ENCODE assay signal across 8 cellular contexts in the genomic region with DNA sequence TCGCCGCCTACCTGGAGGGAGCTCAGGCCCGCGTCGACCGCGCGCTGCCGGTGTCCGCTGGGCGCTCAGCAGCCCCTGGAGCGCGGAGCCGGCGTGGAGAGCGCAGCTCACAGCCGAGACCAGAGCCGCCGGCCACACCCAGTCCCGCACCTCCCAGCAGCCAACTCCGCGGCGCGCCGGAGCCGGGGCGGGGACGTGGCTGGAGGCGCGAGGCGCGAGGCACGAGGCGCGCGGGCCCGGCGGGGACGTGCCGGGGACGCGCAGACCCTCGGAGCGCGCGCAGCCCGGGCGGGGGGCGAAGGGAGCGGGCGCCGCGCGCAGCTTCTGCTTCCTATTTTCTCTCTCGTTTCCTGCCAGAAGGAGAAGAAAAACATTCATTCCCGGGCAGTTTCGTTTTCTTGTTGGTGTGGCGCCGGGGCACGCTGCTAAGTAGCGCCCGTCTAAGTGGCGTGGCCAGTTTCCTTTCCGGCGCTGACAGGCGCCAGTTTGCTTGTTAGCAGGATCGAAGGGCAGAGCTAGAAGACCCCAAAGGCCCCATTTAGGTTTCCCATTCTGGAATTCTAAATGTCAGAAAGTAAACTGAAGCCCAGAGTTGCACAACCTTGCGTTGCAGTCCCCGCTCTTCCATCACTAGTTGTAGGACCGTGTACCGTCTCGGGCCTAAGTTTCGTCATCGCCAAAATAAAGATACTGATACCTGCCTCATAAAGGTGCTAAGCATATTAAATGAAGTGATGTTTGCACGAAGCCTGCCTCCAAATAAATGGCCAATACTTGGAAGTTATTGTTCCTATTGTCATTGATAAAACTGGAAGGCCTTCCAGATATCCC. TPM values are rescaled to one million over a fixed set of nuclear protein-coding genes. Genes with fewer than 3 reads are reported as not detected.
DNase-seq lines count a peak whose midpoint lies in the region; ATAC-seq and TF ChIP-seq lines count a peak whose summit lies in the region.

A gene (minus strand): TSS at position 136 of the 831 bp plus-strand sequence. CDS start 25,270 bp downstream, outside the sequence.

- intact Hi-C loops in adrenal gland (cut with DNase I) = no loop called here
- intact Hi-C loops in ovary (cut with DNase I) = loop anchor here in 1 of 4 donors (10.0 kb wide), 1 partner anchor 303 kb away; no protein-coding TSS in a partner anchor
- intact Hi-C loops in aorta (cut with DNase I) = loop anchor here (5.0 kb wide), 2 partner anchors 106 to 111 kb away; a partner anchor contains a TSS

- DNase-seq in MM.1S (peak; percentile 79), SJCRH30 (peak; percentile 82 to 83), adrenal gland (peak; percentile 66 to 82 (median 72)), cardiac muscle cell (ENCODE audit: low read depth in 1 of 2, low spot score in 1 of 2) (peak; percentile 91 to 93), ovary (peak; percentile 60 to 83 (median 73)), aorta (peak; percentile 91 to 94)

- H3K36me3 ChIP-seq in HEK293 (ENCODE audit: control insufficient read depth in 2 of 2, insufficient read depth in 1 of 2, low read length in 2 of 2) = no peaks in the 10 kb centered on the region
- no peaks in the 10 kb centered on the region for H3K36me3 ChIP-seq in MM.1S (replicated peaks; ENCODE audit: insufficient read depth, low read length)
- H3K36me3 ChIP-seq in SJCRH30 = no peaks in the 10 kb centered on the region
- no peaks in the 10 kb centered on the region for H3K36me3 ChIP-seq in adrenal gland (replicated peaks in 1 of 2)
- no peaks in the 10 kb centered on the region for H3K36me3 ChIP-seq in cardiac muscle cell
- no peaks in the 10 kb centered on the region for H3K36me3 ChIP-seq in ovary
- no peaks in the 10 kb centered on the region for H3K36me3 ChIP-seq in aorta (ENCODE audit: control insufficient read depth in 1 of 2, insufficient read depth in 2 of 2, low read length in 1 of 2)

- H3K4me2 ChIP-seq in MM.1S (ENCODE audit: low read depth, low read length) = peak within 1 kb of the TSS; percentile 93

- no peaks in the 10 kb centered on the region for H3F3A ChIP-seq in MM.1S (ENCODE audit: insufficient read depth, low read length)

- TF ChIP-seq EP300 in ovary (IDR thresholded peaks at IDR 0.05) = no peak

- peak within 1 kb of the TSS; percentile 14; the same call in 1 of the 2 replicates for H3K9ac ChIP-seq in MM.1S (ENCODE audit: low read length)

- H3K9me2 ChIP-seq in MM.1S (replicated peaks; ENCODE audit: insufficient read depth, low read length) = no peaks in the 10 kb centered on the region

- peaks cover 16% of the 10 kb centered on the region; the same call in 1 of the 2 replicates for H3K27me3 ChIP-seq in MM.1S (replicated peaks; ENCODE audit: insufficient read depth, low read length)
- H3K27me3 ChIP-seq in SJCRH30 = no peaks in the 10 kb centered on the region
- no peaks in the 10 kb centered on the region for H3K27me3 ChIP-seq in adrenal gland
- no peaks in the 10 kb centered on the region for H3K27me3 ChIP-seq in cardiac muscle cell
- no peaks in the 10 kb centered on the region for H3K27me3 ChIP-seq in ovary
- no peaks in the 10 kb centered on the region for H3K27me3 ChIP-seq in aorta (ENCODE audit: control insufficient read depth in 1 of 2, insufficient read depth in 2 of 2, low read length in 1 of 2)

- H3K27ac ChIP-seq in HEK293 (ENCODE audit: extremely low read depth, low read depth, low read length) (peak within 1 kb of the TSS; percentile 69), MM.1S (ENCODE audit: low read length) (no peak within 1 kb of the TSS), SJCRH30 (peak within 1 kb of the TSS; percentile 49), adrenal gland (peak within 1 kb of the TSS in 4 of 5 donors; percentile 81 to 97 (median 84)), cardiac muscle cell (peak within 1 kb of the TSS; percentile 90), ovary (peak within 1 kb of the TSS; percentile 74 to 90), aorta (ENCODE audit: low read depth in 1 of 2, low read length in 2 of 2) (peak within 1 kb of the TSS; percentile 74 to 97)

- H3K79me2 ChIP-seq in MM.1S (ENCODE audit: low read length) = no peaks in the 10 kb centered on the region

- TF ChIP-seq POLR2A in adrenal gland (IDR thresholded peaks at IDR 0.05) = peak in 1 of 2 donors; percentile 57
- peak; percentile 16 for TF ChIP-seq POLR2A in ovary (IDR thresholded peaks at IDR 0.05)

- peak within 1 kb of the TSS; percentile 75 for H2AFZ ChIP-seq in MM.1S (ENCODE audit: low read length)

- WGBS in adrenal gland, 4 donors = 1 to 3% (median 2%) methylated on average over 21 to 75 of the region's 75 CpGs
- WGBS in ovary, 3 donors = 1 to 2% (median 1%) methylated on average over 30 to 75 of the region's 75 CpGs
- WGBS in aorta, 2 donors = 1% methylated on average over 74 to 75 of the region's 75 CpGs

- POLR2A ChIA-PET in HEK293 (lab: Yijun Ruan, JAX) = interaction anchor here (0.6 to 1.2 kb wide), 3 partner anchors 49 to 153 kb away, joined by 3 to 10 read pairs (median 3); a partner anchor contains a TSS

- peak; percentile 93 for ATAC-seq in aorta (ENCODE audit: low FRiP score)

- H3K4me1 ChIP-seq in HEK293 (ENCODE audit: control insufficient read depth, insufficient read depth, low read length) = no peaks in the 10 kb centered on the region; the same call in 1 of the 2 replicates
- no peaks in the 10 kb centered on the region for H3K4me1 ChIP-seq in MM.1S (ENCODE audit: low read length)
- no peaks in the 10 kb centered on the region for H3K4me1 ChIP-seq in SJCRH30
- H3K4me1 ChIP-seq in adrenal gland (replicated peaks in 1 of 2) = peaks cover 0 to 12% of the 10 kb centered on the region in 2 donors
- peaks cover 22% of the 10 kb centered on the region for H3K4me1 ChIP-seq in cardiac muscle cell (ENCODE audit: low read depth)
- peaks cover 3% of the 10 kb centered on the region for H3K4me1 ChIP-seq in ovary (ENCODE audit: insufficient read depth)
- peaks cover 3 to 4% of the 10 kb centered on the region in 2 donors for H3K4me1 ChIP-seq in aorta (ENCODE audit: control insufficient read depth in 1 of 2, insufficient read depth in 2 of 2, low read length in 2 of 2)

- CTCF ChIA-PET in HEK293 (lab: Yijun Ruan, JAX) = interaction anchor here (0.5 to 0.9 kb wide), 3 partner anchors 31 to 107 kb away, joined by 3 read pairs; no protein-coding TSS in a partner anchor

- H3K4me3 ChIP-seq in GM08714 (ENCODE audit: low read length) (peak within 1 kb of the TSS; percentile 85), HEK293 (ENCODE audit: low read depth, low read length) (peak within 1 kb of the TSS; percentile 84), MM.1S (ENCODE audit: low read length) (peak within 1 kb of the TSS; percentile 62), SJCRH30 (peak within 1 kb of the TSS; percentile 73), adrenal gland (peak within 1 kb of the TSS; percentile 2 to 86 (median 20)), cardiac muscle cell (peak within 1 kb of the TSS; percentile 77), ovary (peak within 1 kb of the TSS; percentile 58), aorta (ENCODE audit: low read length in 2 of 2) (peak within 1 kb of the TSS; percentile 94 to 97)

- no peak for TF ChIP-seq CTCF in HEK293 (tag by site-specific recombination; IDR thresholded peaks at IDR 0.05)
- TF ChIP-seq CTCF in MM.1S (IDR thresholded peaks at IDR 0.05; ENCODE audit: low read length) = no peak
- TF ChIP-seq CTCF in adrenal gland (IDR thresholded peaks at IDR 0.05) = peak in 1 of 6 experiments; percentile 1
- no peak for TF ChIP-seq CTCF in cardiac muscle cell (IDR thresholded peaks at IDR 0.05; ENCODE audit: low read depth, low read length)
- TF ChIP-seq CTCF in ovary (IDR thresholded peaks at IDR 0.05) = no peak

- no peaks in the 10 kb centered on the region for H4K20me1 ChIP-seq in MM.1S (ENCODE audit: insufficient read depth, low read length)

- no peaks in the 10 kb centered on the region for H3K9me3 ChIP-seq in HEK293 (ENCODE audit: control insufficient read depth, insufficient read depth, low read depth, low read length)
- H3K9me3 ChIP-seq in MM.1S (replicated peaks; ENCODE audit: insufficient read depth, low read length) = no peaks in the 10 kb centered on the region
- H3K9me3 ChIP-seq in SJCRH30 (replicated peaks) = no peaks in the 10 kb centered on the region
- H3K9me3 ChIP-seq in adrenal gland (replicated peaks in 1 of 3) = no peaks in the 10 kb centered on the region
- H3K9me3 ChIP-seq in cardiac muscle cell (ENCODE audit: low read depth) = no peaks in the 10 kb centered on the region
- H3K9me3 ChIP-seq in ovary = no peaks in the 10 kb centered on the region
- H3K9me3 ChIP-seq in aorta (ENCODE audit: control insufficient read depth, low read length) = no peaks in the 10 kb centered on the region

TF ChIP-seq in HEK293, 187 proteins besides CTCF, POLR2A, EP300 and RAD21 (continues in another document):
- no peak for TF ChIP-seq ZNF394 (tag by site-specific recombination; IDR thresholded peaks at IDR 0.05; ENCODE audit: borderline replicate concordance)
- peak; percentile 61; the same call in 1 of the 2 replicates for TF ChIP-seq ZBTB20 (tag by site-specific recombination; IDR thresholded peaks at IDR 0.05)
- TF ChIP-seq ZNF747 (tag by site-specific recombination; IDR thresholded peaks at IDR 0.05) = no peak
- TF ChIP-seq, protein P1, sequence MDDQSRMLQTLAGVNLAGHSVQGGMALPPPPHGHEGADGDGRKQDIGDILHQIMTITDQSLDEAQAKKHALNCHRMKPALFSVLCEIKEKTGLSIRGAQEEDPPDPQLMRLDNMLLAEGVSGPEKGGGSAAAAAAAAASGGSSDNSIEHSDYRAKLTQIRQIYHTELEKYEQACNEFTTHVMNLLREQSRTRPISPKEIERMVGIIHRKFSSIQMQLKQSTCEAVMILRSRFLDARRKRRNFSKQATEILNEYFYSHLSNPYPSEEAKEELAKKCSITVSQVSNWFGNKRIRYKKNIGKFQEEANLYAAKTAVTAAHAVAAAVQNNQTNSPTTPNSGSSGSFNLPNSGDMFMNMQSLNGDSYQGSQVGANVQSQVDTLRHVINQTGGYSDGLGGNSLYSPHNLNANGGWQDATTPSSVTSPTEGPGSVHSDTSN (CRISPR knock-in tag; IDR thresholded peaks at IDR 0.05) = peak; percentile 74; the same call in 1 of the 2 replicates

RNA-seq across cellular contexts. Expression of the gene that starts here (rescaled TPM):
- 48.1 and 48.9 TPM in 2 replicates for total RNA-seq in SJCRH30 (2014; rRNA removed; shearing (Covaris generic))
- total RNA-seq in adrenal gland (10 to 100 TPM in 7 of 8 donors, 1 to 10 TPM in 1; 9.4 to 21.8 (median 13.7) TPM), cardiac muscle cell (19.9 and 26.7 TPM in 2 replicates), ovary (10 to 100 TPM in 4 of 7 donors, 1 to 10 TPM in 3; 6.2 to 19.1 (median 11.6) TPM), aorta (10 to 100 TPM; 56.4 to 84.9 TPM)
- polyA plus RNA-seq in adrenal gland (1 to 10 TPM; 2.6 to 9.9 (median 4.7) TPM), cardiac muscle cell (18.4 and 29.6 TPM in 2 replicates), ovary (10 to 100 TPM in 1 of 2 donors, 1 to 10 TPM in 1; 4.5 to 17.3 TPM), aorta (10 to 100 TPM; 12.7 to 26.0 TPM)

Comparison
In these comparisons a context has a peak if more than half of its experiments do, and no peak if none do; other contexts are left out.
1. H3K4me3 ChIP-seq: peak in every context shown above with its lines; median percentile 96 in aorta; 85 in GM08714; 84 in HEK293; 77 in cardiac muscle cell; 73 in SJCRH30; 62 in MM.1S; 58 in ovary; 20 in adrenal gland.
2. intact Hi-C loops: an anchor here in aorta (5.0 kb wide); none called in adrenal gland.